In the genomic region with DNA sequence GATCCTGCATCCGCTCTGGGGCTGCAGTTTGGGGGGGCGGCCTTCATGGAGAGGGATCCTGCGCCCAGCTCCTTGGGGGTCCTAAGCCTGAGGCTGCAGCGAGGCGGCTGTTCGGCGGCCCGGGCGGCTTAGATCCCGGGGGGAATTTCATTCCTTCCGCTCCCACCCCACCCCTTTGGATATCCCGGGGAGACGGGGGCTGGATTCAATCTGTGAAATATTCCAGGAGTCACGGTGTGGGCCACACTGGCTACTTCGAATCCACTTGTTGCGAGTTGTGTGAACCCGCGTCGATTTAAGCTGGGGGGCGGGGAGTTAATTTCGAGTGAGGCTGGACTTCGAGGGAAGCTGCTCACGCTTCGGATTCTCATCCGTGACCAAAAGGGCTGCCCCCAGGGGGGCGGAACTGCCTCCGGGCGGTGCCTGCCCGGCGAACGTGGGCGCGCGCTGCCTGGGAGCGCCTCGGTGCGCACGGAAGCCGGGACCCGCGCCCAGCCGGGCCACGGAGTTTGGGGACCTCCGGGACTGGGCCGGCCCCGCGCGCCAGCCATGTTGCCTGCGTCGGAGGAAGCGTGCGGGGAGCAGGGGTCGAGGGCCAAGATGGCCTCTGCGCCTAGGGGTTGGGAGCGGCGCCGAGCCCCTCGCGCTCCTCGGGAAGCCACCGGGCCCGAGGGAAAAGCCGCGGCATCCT, we compare ENCODE assay signal across 2 cellular contexts.
TF ChIP-seq lines count a peak whose summit lies in the region.

No MANE protein-coding gene starts in this region.

TF ChIP-seq in SK-N-SH, 30 proteins besides CTCF, POLR2A, EP300 and RAD21:
- TF ChIP-seq FOXM1 (IDR thresholded peaks at IDR 0.05; ENCODE audit: low read depth) (no peak), GATA2 (CRISPR knock-in tag; IDR thresholded peaks at IDR 0.05) (no peak), NRF1 (IDR thresholded peaks at IDR 0.05; ENCODE audit: low read depth, low read length) (no peak), CHD2 (IDR thresholded peaks at IDR 0.05; ENCODE audit: low read length, partially characterized antibody) (no peak), YY1 (IDR thresholded peaks at IDR 0.05; ENCODE audit: low read depth) (peak; percentile 84), JUND (IDR thresholded peaks at IDR 0.05) (no peak), POLR2AphosphoS5 (IDR thresholded peaks at IDR 0.05; ENCODE audit: low read depth, low read length) (no peak)
- TF ChIP-seq, protein P1, sequence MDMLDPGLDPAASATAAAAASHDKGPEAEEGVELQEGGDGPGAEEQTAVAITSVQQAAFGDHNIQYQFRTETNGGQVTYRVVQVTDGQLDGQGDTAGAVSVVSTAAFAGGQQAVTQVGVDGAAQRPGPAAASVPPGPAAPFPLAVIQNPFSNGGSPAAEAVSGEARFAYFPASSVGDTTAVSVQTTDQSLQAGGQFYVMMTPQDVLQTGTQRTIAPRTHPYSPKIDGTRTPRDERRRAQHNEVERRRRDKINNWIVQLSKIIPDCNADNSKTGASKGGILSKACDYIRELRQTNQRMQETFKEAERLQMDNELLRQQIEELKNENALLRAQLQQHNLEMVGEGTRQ (IDR thresholded peaks at IDR 0.05; ENCODE audit: borderline replicate concordance, low read depth, low read length), result no peak
- TF ChIP-seq, protein P2, sequence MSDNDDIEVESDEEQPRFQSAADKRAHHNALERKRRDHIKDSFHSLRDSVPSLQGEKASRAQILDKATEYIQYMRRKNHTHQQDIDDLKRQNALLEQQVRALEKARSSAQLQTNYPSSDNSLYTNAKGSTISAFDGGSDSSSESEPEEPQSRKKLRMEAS (IDR thresholded peaks at IDR 0.05; ENCODE audit: low read depth), result peak; percentile 66

TF ChIP-seq in H1, 55 proteins besides CTCF, POLR2A, EP300 and RAD21:
- TF ChIP-seq GABPA (IDR thresholded peaks at IDR 0.05; ENCODE audit: borderline replicate concordance, insufficient read depth, low read length) (0 out of 2 replicates have a peak, but pooled peaks have one; percentile 45), BACH1 (IDR thresholded peaks at IDR 0.05; ENCODE audit: low read length) (no peak), EZH2 (IDR thresholded peaks at IDR 0.05; ENCODE audit: low read depth, low read length, severe bottlenecking) (no peak), POLR2AphosphoS5 (IDR thresholded peaks at IDR 0.05; ENCODE audit: low read depth, low read length) (peak; percentile 73), CBX8 (IDR thresholded peaks at IDR 0.05; ENCODE audit: borderline replicate concordance, low read depth, low read length) (no peak), YY1 (IDR thresholded peaks at IDR 0.05; ENCODE audit: low read depth, low read length) (peak; percentile 94), RBBP5 (IDR thresholded peaks at IDR 0.05; ENCODE audit: borderline replicate concordance, low read depth, low read length) (peak; percentile 79; the same call in 1 of the 2 replicates), RNF2 (IDR thresholded peaks at IDR 0.05; ENCODE audit: borderline replicate concordance, low read depth, low read length, missing control alignments, poor library complexity, severe bottlenecking) (no peak), CHD1 (IDR thresholded peaks at IDR 0.05; ENCODE audit: low read depth, low read length) (no peak), SRF (IDR thresholded peaks at IDR 0.05; ENCODE audit: low read depth, low read length) (no peak), SP4 (IDR thresholded peaks at IDR 0.05; ENCODE audit: low read length) (no peak), TCF12 (IDR thresholded peaks at IDR 0.05; ENCODE audit: low read depth, low read length) (no peak), ASH2L (IDR thresholded peaks at IDR 0.05; ENCODE audit: low read length) (peak; percentile 87), RXRA (IDR thresholded peaks at IDR 0.05; ENCODE audit: insufficient read depth, low read depth, low read length) (no peak), CBX5 (IDR thresholded peaks at IDR 0.05; ENCODE audit: low read depth, low read length) (no peak), POU5F1 (IDR thresholded peaks at IDR 0.05; ENCODE audit: low read depth, low read length) (no peak), TAF1 (IDR thresholded peaks at IDR 0.05; ENCODE audit: low read depth, low read length) (peak; percentile 60), HDAC6 (IDR thresholded peaks at IDR 0.05; ENCODE audit: low read depth, low read length) (no peak), CTBP2 (IDR thresholded peaks at IDR 0.05; ENCODE audit: borderline replicate concordance, insufficient read depth, insufficient read length, low read length) (no peak), MAFK (IDR thresholded peaks at IDR 0.05; ENCODE audit: low read depth, low read length) (no peak), CEBPB (IDR thresholded peaks at IDR 0.05; ENCODE audit: low read depth, low read length) (no peak), KDM1A (IDR thresholded peaks at IDR 0.05; ENCODE audit: borderline replicate concordance, low read length) (no peak), BCL11A (IDR thresholded peaks at IDR 0.05; ENCODE audit: low read depth in 2 of 2, low read length in 2 of 2) (no peak), SAP30 (IDR thresholded peaks at IDR 0.05; ENCODE audit: insufficient read depth, insufficient replicate concordance, low read length) (no peak), SIRT6 (IDR thresholded peaks at IDR 0.05; ENCODE audit: low read length) (no peak), SP1 (IDR thresholded peaks at IDR 0.05; ENCODE audit: low read depth, low read length) (no peak), NANOG (IDR thresholded peaks at IDR 0.05; ENCODE audit: insufficient read depth, low read depth, low read length, poor library complexity, severe bottlenecking) (no peak), NRF1 (IDR thresholded peaks at IDR 0.05; ENCODE audit: low read depth, low read length) (no peak), PHF8 (conservative IDR thresholded peaks at IDR 0.05; ENCODE audit: low read depth, low read length) (peak; percentile 70)
- TF ChIP-seq, protein P3, sequence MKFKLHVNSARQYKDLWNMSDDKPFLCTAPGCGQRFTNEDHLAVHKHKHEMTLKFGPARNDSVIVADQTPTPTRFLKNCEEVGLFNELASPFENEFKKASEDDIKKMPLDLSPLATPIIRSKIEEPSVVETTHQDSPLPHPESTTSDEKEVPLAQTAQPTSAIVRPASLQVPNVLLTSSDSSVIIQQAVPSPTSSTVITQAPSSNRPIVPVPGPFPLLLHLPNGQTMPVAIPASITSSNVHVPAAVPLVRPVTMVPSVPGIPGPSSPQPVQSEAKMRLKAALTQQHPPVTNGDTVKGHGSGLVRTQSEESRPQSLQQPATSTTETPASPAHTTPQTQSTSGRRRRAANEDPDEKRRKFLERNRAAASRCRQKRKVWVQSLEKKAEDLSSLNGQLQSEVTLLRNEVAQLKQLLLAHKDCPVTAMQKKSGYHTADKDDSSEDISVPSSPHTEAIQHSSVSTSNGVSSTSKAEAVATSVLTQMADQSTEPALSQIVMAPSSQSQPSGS (IDR thresholded peaks at IDR 0.05; ENCODE audit: low read length), result no peak
- TF ChIP-seq, protein P4, sequence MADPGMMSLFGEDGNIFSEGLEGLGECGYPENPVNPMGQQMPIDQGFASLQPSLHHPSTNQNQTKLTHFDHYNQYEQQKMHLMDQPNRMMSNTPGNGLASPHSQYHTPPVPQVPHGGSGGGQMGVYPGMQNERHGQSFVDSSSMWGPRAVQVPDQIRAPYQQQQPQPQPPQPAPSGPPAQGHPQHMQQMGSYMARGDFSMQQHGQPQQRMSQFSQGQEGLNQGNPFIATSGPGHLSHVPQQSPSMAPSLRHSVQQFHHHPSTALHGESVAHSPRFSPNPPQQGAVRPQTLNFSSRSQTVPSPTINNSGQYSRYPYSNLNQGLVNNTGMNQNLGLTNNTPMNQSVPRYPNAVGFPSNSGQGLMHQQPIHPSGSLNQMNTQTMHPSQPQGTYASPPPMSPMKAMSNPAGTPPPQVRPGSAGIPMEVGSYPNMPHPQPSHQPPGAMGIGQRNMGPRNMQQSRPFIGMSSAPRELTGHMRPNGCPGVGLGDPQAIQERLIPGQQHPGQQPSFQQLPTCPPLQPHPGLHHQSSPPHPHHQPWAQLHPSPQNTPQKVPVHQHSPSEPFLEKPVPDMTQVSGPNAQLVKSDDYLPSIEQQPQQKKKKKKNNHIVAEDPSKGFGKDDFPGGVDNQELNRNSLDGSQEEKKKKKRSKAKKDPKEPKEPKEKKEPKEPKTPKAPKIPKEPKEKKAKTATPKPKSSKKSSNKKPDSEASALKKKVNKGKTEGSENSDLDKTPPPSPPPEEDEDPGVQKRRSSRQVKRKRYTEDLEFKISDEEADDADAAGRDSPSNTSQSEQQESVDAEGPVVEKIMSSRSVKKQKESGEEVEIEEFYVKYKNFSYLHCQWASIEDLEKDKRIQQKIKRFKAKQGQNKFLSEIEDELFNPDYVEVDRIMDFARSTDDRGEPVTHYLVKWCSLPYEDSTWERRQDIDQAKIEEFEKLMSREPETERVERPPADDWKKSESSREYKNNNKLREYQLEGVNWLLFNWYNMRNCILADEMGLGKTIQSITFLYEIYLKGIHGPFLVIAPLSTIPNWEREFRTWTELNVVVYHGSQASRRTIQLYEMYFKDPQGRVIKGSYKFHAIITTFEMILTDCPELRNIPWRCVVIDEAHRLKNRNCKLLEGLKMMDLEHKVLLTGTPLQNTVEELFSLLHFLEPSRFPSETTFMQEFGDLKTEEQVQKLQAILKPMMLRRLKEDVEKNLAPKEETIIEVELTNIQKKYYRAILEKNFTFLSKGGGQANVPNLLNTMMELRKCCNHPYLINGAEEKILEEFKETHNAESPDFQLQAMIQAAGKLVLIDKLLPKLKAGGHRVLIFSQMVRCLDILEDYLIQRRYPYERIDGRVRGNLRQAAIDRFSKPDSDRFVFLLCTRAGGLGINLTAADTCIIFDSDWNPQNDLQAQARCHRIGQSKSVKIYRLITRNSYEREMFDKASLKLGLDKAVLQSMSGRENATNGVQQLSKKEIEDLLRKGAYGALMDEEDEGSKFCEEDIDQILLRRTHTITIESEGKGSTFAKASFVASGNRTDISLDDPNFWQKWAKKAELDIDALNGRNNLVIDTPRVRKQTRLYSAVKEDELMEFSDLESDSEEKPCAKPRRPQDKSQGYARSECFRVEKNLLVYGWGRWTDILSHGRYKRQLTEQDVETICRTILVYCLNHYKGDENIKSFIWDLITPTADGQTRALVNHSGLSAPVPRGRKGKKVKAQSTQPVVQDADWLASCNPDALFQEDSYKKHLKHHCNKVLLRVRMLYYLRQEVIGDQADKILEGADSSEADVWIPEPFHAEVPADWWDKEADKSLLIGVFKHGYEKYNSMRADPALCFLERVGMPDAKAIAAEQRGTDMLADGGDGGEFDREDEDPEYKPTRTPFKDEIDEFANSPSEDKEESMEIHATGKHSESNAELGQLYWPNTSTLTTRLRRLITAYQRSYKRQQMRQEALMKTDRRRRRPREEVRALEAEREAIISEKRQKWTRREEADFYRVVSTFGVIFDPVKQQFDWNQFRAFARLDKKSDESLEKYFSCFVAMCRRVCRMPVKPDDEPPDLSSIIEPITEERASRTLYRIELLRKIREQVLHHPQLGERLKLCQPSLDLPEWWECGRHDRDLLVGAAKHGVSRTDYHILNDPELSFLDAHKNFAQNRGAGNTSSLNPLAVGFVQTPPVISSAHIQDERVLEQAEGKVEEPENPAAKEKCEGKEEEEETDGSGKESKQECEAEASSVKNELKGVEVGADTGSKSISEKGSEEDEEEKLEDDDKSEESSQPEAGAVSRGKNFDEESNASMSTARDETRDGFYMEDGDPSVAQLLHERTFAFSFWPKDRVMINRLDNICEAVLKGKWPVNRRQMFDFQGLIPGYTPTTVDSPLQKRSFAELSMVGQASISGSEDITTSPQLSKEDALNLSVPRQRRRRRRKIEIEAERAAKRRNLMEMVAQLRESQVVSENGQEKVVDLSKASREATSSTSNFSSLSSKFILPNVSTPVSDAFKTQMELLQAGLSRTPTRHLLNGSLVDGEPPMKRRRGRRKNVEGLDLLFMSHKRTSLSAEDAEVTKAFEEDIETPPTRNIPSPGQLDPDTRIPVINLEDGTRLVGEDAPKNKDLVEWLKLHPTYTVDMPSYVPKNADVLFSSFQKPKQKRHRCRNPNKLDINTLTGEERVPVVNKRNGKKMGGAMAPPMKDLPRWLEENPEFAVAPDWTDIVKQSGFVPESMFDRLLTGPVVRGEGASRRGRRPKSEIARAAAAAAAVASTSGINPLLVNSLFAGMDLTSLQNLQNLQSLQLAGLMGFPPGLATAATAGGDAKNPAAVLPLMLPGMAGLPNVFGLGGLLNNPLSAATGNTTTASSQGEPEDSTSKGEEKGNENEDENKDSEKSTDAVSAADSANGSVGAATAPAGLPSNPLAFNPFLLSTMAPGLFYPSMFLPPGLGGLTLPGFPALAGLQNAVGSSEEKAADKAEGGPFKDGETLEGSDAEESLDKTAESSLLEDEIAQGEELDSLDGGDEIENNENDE (IDR thresholded peaks at IDR 0.05; ENCODE audit: insufficient replicate concordance, low read length), result no peak
- TF ChIP-seq, protein P5, sequence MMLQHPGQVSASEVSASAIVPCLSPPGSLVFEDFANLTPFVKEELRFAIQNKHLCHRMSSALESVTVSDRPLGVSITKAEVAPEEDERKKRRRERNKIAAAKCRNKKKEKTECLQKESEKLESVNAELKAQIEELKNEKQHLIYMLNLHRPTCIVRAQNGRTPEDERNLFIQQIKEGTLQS (IDR thresholded peaks at IDR 0.05; ENCODE audit: insufficient read depth, low read depth, low read length), result no peak
- TF ChIP-seq, protein P6, sequence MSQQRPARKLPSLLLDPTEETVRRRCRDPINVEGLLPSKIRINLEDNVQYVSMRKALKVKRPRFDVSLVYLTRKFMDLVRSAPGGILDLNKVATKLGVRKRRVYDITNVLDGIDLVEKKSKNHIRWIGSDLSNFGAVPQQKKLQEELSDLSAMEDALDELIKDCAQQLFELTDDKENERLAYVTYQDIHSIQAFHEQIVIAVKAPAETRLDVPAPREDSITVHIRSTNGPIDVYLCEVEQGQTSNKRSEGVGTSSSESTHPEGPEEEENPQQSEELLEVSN (IDR thresholded peaks at IDR 0.05), result peak; percentile 36
- TF ChIP-seq, protein P2 (IDR thresholded peaks at IDR 0.05), result peak; percentile 88
